In genomic region chr20:50957276-50957675, GRCh38 we compare ENCODE assay signal across 8 cellular contexts. TPM values are rescaled to one million over a fixed set of nuclear protein-coding genes. Genes with fewer than 3 reads are reported as not detected.
DNase-seq lines count a peak whose midpoint lies in the region; ATAC-seq and TF ChIP-seq lines count a peak whose summit lies in the region.

No MANE protein-coding gene starts in this region.

- no peaks in the 10 kb centered on the region for H3K9me3 Mint-ChIP-seq in CD4-positive, CD25-positive, alpha-beta regulatory T cell
- no peaks in the 10 kb centered on the region for H3K9me3 Mint-ChIP-seq in effector memory CD8-positive, alpha-beta T cell

- peaks cover 28 to 83% (median 42%) of the 10 kb centered on the region in 4 donors for H3K4me1 Mint-ChIP-seq in CD4-positive, CD25-positive, alpha-beta regulatory T cell
- peaks cover 27 to 34% of the 10 kb centered on the region in 2 donors for H3K4me1 Mint-ChIP-seq in effector memory CD8-positive, alpha-beta T cell (ENCODE audit: low read depth in 2 of 2)

- H3K9me2 ChIP-seq in neural cell (ENCODE audit: insufficient read depth, low read length): no peaks in the 10 kb centered on the region

- peak overlapping the region; percentile 84 for H3K9ac ChIP-seq in neural cell (ENCODE audit: low read length)

- H3K4me1 ChIP-seq in CD4-positive, CD25-positive, alpha-beta regulatory T cell (ENCODE audit: control insufficient read depth, insufficient read depth, low read length, poor library complexity, severe bottlenecking): peaks cover 26% of the 10 kb centered on the region

- no peaks in the 10 kb centered on the region for H4K20me1 ChIP-seq in neural cell (ENCODE audit: insufficient read depth)

- TF ChIP-seq EP300 in neural cell (conservative IDR thresholded peaks at IDR 0.05; ENCODE audit: poor library complexity, severe bottlenecking): no peak

- no peak for TF ChIP-seq RAD21 in neural cell (conservative IDR thresholded peaks at IDR 0.05)

- H3K27me3 ChIP-seq in CD4-positive, CD25-positive, alpha-beta regulatory T cell (ENCODE audit: control insufficient read depth, insufficient read depth, low read length): no peaks in the 10 kb centered on the region
- no peaks in the 10 kb centered on the region for H3K27me3 ChIP-seq in neural cell (ENCODE audit: insufficient read depth, low read depth, low read length)

- no peak for DNase-seq in CD4-positive, CD25-positive, alpha-beta regulatory T cell
- peak; percentile 27 for DNase-seq in NAMALWA (ENCODE audit: low spot score)
- no peak for DNase-seq in effector memory CD8-positive, alpha-beta T cell
- DNase-seq in NCI-H2196 (lab: John Stamatoyannopoulos, UW; ENCODE audit: unreplicated experiment): no peak
- no peak for DNase-seq in UCSD-AML1 (lab: John Stamatoyannopoulos, UW; ENCODE audit: unreplicated experiment)
- DNase-seq in NCI-H1417 treated with DMSO at 0.1 percent for 48 hours (lab: John Stamatoyannopoulos, UW): no peak
- no peak for DNase-seq in NCI-H345 (lab: John Stamatoyannopoulos, UW)

- H3K4me2 ChIP-seq in neural cell (ENCODE audit: low read length): peak overlapping the region; percentile 63

- H3K36me3 Mint-ChIP-seq in CD4-positive, CD25-positive, alpha-beta regulatory T cell: peaks cover 18% of the 10 kb centered on the region
- H3K36me3 Mint-ChIP-seq in effector memory CD8-positive, alpha-beta T cell (ENCODE audit: insufficient read depth): peaks cover 55% of the 10 kb centered on the region

- H3K27ac Mint-ChIP-seq in CD4-positive, CD25-positive, alpha-beta regulatory T cell: peak overlapping the region; percentile 97 to 100 (median 98)
- H3K27ac Mint-ChIP-seq in effector memory CD8-positive, alpha-beta T cell: peak overlapping the region; percentile 99 to 100

- no peaks in the 10 kb centered on the region for H3F3A ChIP-seq in neural cell (ENCODE audit: insufficient read depth, low read length, poor library complexity, severe bottlenecking)

- no peak overlapping the region for H2AFZ ChIP-seq in neural cell (ENCODE audit: low read depth, low read length)

- H3K36me3 ChIP-seq in CD4-positive, CD25-positive, alpha-beta regulatory T cell (ENCODE audit: control insufficient read depth, insufficient read depth, low read length): peaks cover 37% of the 10 kb centered on the region
- H3K36me3 ChIP-seq in neural cell (ENCODE audit: insufficient read depth, low read length): no peaks in the 10 kb centered on the region

- no peaks in the 10 kb centered on the region for H3K27me3 Mint-ChIP-seq in CD4-positive, CD25-positive, alpha-beta regulatory T cell
- H3K27me3 Mint-ChIP-seq in effector memory CD8-positive, alpha-beta T cell: no peaks in the 10 kb centered on the region

- no peaks in the 10 kb centered on the region for H3K9me3 ChIP-seq in CD4-positive, CD25-positive, alpha-beta regulatory T cell (ENCODE audit: control insufficient read depth in 2 of 2, low read length in 2 of 2)
- no peaks in the 10 kb centered on the region for H3K9me3 ChIP-seq in neural cell (ENCODE audit: low read length)

- no peak for TF ChIP-seq CTCF in neural cell (IDR thresholded peaks at IDR 0.05; ENCODE audit: poor library complexity, severe bottlenecking)

- ATAC-seq in CD4-positive, CD25-positive, alpha-beta regulatory T cell (ENCODE audit: low read depth in 2 of 2): no peak
- ATAC-seq in effector memory CD8-positive, alpha-beta T cell (replicated peaks): no peak

- H3K4me3 Mint-ChIP-seq in CD4-positive, CD25-positive, alpha-beta regulatory T cell: peak overlapping the region; percentile 93 to 99 (median 96)
- H3K4me3 Mint-ChIP-seq in effector memory CD8-positive, alpha-beta T cell: peak overlapping the region; percentile 96 to 97

- peak overlapping the region; percentile 95 for H3K4me3 ChIP-seq in CD4-positive, CD25-positive, alpha-beta regulatory T cell (ENCODE audit: low read depth, low read length)
- peak overlapping the region; percentile 84 for H3K4me3 ChIP-seq in neural cell (ENCODE audit: low read length)

- H3K27ac ChIP-seq in CD4-positive, CD25-positive, alpha-beta regulatory T cell (ENCODE audit: insufficient read depth, low read length, poor library complexity, severe bottlenecking): no peak overlapping the region
- no peak overlapping the region for H3K27ac ChIP-seq in neural cell (ENCODE audit: low read length)

- H3K79me2 ChIP-seq in neural cell (replicated peaks; ENCODE audit: insufficient read depth, low read length): peaks cover 65% of the 10 kb centered on the region

TF ChIP-seq in neural cell, 6 proteins besides CTCF, POLR2A, EP300 and RAD21:
- no peak for TF ChIP-seq MXI1 (conservative IDR thresholded peaks at IDR 0.05; ENCODE audit: poor library complexity, severe bottlenecking)
- TF ChIP-seq EZH2 (IDR thresholded peaks at IDR 0.05; ENCODE audit: borderline replicate concordance, insufficient read depth, low read length, poor library complexity, severe bottlenecking): no peak
- TF ChIP-seq SMC3 (conservative IDR thresholded peaks at IDR 0.05; ENCODE audit: poor library complexity): no peak
- no peak for TF ChIP-seq TAF1 (IDR thresholded peaks at IDR 0.05; ENCODE audit: low read depth)
- TF ChIP-seq, protein P1, sequence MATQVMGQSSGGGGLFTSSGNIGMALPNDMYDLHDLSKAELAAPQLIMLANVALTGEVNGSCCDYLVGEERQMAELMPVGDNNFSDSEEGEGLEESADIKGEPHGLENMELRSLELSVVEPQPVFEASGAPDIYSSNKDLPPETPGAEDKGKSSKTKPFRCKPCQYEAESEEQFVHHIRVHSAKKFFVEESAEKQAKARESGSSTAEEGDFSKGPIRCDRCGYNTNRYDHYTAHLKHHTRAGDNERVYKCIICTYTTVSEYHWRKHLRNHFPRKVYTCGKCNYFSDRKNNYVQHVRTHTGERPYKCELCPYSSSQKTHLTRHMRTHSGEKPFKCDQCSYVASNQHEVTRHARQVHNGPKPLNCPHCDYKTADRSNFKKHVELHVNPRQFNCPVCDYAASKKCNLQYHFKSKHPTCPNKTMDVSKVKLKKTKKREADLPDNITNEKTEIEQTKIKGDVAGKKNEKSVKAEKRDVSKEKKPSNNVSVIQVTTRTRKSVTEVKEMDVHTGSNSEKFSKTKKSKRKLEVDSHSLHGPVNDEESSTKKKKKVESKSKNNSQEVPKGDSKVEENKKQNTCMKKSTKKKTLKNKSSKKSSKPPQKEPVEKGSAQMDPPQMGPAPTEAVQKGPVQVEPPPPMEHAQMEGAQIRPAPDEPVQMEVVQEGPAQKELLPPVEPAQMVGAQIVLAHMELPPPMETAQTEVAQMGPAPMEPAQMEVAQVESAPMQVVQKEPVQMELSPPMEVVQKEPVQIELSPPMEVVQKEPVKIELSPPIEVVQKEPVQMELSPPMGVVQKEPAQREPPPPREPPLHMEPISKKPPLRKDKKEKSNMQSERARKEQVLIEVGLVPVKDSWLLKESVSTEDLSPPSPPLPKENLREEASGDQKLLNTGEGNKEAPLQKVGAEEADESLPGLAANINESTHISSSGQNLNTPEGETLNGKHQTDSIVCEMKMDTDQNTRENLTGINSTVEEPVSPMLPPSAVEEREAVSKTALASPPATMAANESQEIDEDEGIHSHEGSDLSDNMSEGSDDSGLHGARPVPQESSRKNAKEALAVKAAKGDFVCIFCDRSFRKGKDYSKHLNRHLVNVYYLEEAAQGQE (IDR thresholded peaks at IDR 0.05; ENCODE audit: borderline replicate concordance): no peak
- no peak for TF ChIP-seq POLR2AphosphoS5 (IDR thresholded peaks at IDR 0.05)

RNA-seq across cellular contexts. Expression of gene DPM1, which starts 1.1 kb away (rescaled TPM):
- total RNA-seq in CD4-positive, CD25-positive, alpha-beta regulatory T cell: 34.3 TPM
- polyA plus RNA-seq in CD4-positive, CD25-positive, alpha-beta regulatory T cell: 10 to 100 TPM; 55.9 to 82.0 (median 75.1) TPM
- polyA plus RNA-seq in neural cell: 95.5 and 137 TPM in 2 replicates
- polyA minus RNA-seq in neural cell: 52.6 and 57.3 TPM in 2 replicates

RNA-seq across cellular contexts. Expression of gene MOCS3, which starts 1.3 kb away (rescaled TPM):
- total RNA-seq in CD4-positive, CD25-positive, alpha-beta regulatory T cell: 2.7 TPM
- 1 to 10 TPM; 2.8 to 7.0 (median 5.1) TPM for polyA plus RNA-seq in CD4-positive, CD25-positive, alpha-beta regulatory T cell
- polyA plus RNA-seq in neural cell: 5.5 and 5.6 TPM in 2 replicates
- polyA minus RNA-seq in neural cell: 12.4 and 14.1 TPM in 2 replicates

RNA-seq across cellular contexts. Expression of gene ADNP, which starts 26.0 kb away (rescaled TPM):
- total RNA-seq in CD4-positive, CD25-positive, alpha-beta regulatory T cell: 61.5 TPM
- 1 to 10 TPM; 4.9 to 8.2 (median 6.5) TPM for polyA plus RNA-seq in CD4-positive, CD25-positive, alpha-beta regulatory T cell
- 78.5 and 81.4 TPM in 2 replicates for polyA plus RNA-seq in neural cell
- 118 and 167 TPM in 2 replicates for polyA minus RNA-seq in neural cell
